Comparison of ENCODE assay signal across 1 cellular context in genomic region chr14:31208546-31209424, GRCh38.
TF ChIP-seq lines count a peak whose summit lies in the region.

No MANE protein-coding gene starts in this region.

TF ChIP-seq in H1, 55 proteins besides CTCF, POLR2A, EP300 and RAD21:
- TF ChIP-seq, protein P1, sequence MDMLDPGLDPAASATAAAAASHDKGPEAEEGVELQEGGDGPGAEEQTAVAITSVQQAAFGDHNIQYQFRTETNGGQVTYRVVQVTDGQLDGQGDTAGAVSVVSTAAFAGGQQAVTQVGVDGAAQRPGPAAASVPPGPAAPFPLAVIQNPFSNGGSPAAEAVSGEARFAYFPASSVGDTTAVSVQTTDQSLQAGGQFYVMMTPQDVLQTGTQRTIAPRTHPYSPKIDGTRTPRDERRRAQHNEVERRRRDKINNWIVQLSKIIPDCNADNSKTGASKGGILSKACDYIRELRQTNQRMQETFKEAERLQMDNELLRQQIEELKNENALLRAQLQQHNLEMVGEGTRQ (IDR thresholded peaks at IDR 0.05; ENCODE audit: low read length), result no peak
- TF ChIP-seq SIRT6 (IDR thresholded peaks at IDR 0.05; ENCODE audit: low read length) (no peak), FOSL1 (IDR thresholded peaks at IDR 0.05; ENCODE audit: insufficient read depth, low read depth, low read length) (no peak), EGR1 (IDR thresholded peaks at IDR 0.05; ENCODE audit: borderline replicate concordance, low read depth, low read length) (no peak), SRF (IDR thresholded peaks at IDR 0.05; ENCODE audit: low read depth, low read length) (no peak), TAF1 (IDR thresholded peaks at IDR 0.05; ENCODE audit: low read depth, low read length) (no peak), RNF2 (IDR thresholded peaks at IDR 0.05; ENCODE audit: borderline replicate concordance, low read depth, low read length, missing control alignments, poor library complexity, severe bottlenecking) (no peak), MAFK (IDR thresholded peaks at IDR 0.05; ENCODE audit: low read depth, low read length) (no peak), SIX5 (IDR thresholded peaks at IDR 0.05; ENCODE audit: low read depth, low read length) (no peak), CREB1 (IDR thresholded peaks at IDR 0.05) (no peak)
